In the genomic region with DNA sequence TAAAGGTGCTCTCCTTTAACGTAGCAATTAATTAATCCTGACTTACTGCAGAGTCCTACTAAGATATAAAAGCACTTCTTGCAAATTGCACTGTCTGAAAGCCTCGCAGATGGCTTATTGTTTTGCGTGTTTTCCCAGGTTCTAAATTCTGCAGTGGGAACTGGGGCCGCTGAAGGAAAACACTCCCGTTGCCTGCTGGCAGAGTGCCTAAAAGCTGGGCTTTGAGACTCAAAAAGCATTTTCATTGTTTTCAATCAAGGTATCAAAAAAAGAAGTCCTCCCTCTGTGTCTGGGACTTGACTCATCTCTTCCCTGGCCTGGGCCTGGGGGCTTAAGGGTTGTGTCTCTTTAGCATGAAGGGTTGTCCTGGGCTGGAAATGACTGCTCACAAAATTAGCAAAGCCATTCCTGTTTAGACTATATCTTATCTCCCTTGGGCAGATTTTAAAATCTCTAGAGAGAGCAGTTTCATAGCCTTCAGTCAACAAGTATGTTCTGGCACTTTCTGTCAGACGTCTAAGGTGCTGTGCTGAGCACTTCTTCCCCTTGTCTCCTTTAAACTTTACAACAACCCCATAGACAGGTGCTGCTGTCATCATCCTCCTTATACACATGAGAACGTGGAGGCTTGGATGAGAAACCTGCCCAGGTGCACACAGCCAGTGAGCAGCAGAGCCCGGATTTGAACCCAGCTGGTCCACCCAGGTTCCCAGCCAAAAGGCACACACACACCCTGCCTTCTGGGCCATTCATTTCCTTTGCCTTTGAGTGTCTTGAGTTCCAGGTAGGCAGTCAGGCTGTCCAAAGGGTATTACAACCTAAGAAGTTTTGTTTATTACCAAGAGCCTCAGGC, we compare ENCODE assay signal across 13 cellular contexts. TPM values are rescaled to one million over a fixed set of nuclear protein-coding genes. Genes with fewer than 3 reads are reported as not detected.
DNase-seq lines count a peak whose midpoint lies in the region.
"Had no signal": no experiment of that assay in that cellular context is flagged by ENCODE, and none has a peak within 500 bp of the region (broad histone marks: within the 10 kb centered on the region; RNA-seq: fewer than 3 reads in every experiment).

No MANE protein-coding gene starts in this region.

- H3K4me3 ChIP-seq in muscle layer of colon (ENCODE audit: low read depth in 1 of 2, low read length in 2 of 2) = no peak overlapping the region
- H3K4me3 ChIP-seq: thoracic aorta had no signal

- peaks cover 51% of the 10 kb centered on the region for H3K36me3 Mint-ChIP-seq in activated CD4-positive, alpha-beta T cell treated with anti-CD3 and anti-CD28 coated beads, Interleukin-2, amount 10 ng/mL, durations not matched to agents 24 days and 14 days (ENCODE audit: low read depth)
- H3K36me3 Mint-ChIP-seq in activated naive CD4-positive, alpha-beta T cell treated with anti-CD3 and anti-CD28 coated beads for 36 hours (ENCODE audit: low read depth) = peaks cover 30% of the 10 kb centered on the region

- no peaks in the 10 kb centered on the region for H3K36me3 ChIP-seq in muscle layer of colon (ENCODE audit: insufficient read depth, low read length)
- H3K36me3 ChIP-seq: thoracic aorta had no signal

- H3K9me3 Mint-ChIP-seq in activated CD4-positive, alpha-beta T cell treated with anti-CD3 and anti-CD28 coated beads, Interleukin-2, amount 10 ng/mL, durations not matched to agents 24 days and 14 days = peaks cover 3% of the 10 kb centered on the region
- no peaks in the 10 kb centered on the region for H3K9me3 Mint-ChIP-seq in activated naive CD4-positive, alpha-beta T cell treated with anti-CD3 and anti-CD28 coated beads for 36 hours

- no peak overlapping the region for H3K27ac Mint-ChIP-seq in activated CD4-positive, alpha-beta T cell treated with anti-CD3 and anti-CD28 coated beads, Interleukin-2, amount 10 ng/mL, durations not matched to agents 24 days and 14 days
- H3K27ac Mint-ChIP-seq in activated naive CD4-positive, alpha-beta T cell treated with anti-CD3 and anti-CD28 coated beads for 36 hours = no peak overlapping the region
- H3K27ac Mint-ChIP-seq: T-helper 2 cell treated with Interferon-gamma antibody and Interleukin-4, amounts not matched to agents 5 μg/mL and 100 μg/mL, for 36 hours had no signal

- no peaks in the 10 kb centered on the region for H3K27me3 Mint-ChIP-seq in activated CD4-positive, alpha-beta T cell treated with anti-CD3 and anti-CD28 coated beads, Interleukin-2, amount 10 ng/mL, durations not matched to agents 24 days and 14 days
- H3K27me3 Mint-ChIP-seq in activated naive CD4-positive, alpha-beta T cell treated with anti-CD3 and anti-CD28 coated beads for 36 hours (ENCODE audit: low read depth) = no peaks in the 10 kb centered on the region

- no peaks in the 10 kb centered on the region for H3K27me3 ChIP-seq in muscle layer of colon (ENCODE audit: control insufficient read depth in 1 of 2, insufficient read depth in 2 of 2, low read length in 2 of 2)

- peak overlapping the region; percentile 57 for H3K27ac ChIP-seq in muscle layer of colon (ENCODE audit: low read depth, low read length)
- H3K27ac ChIP-seq: thoracic aorta had no signal

- peaks cover 37% of the 10 kb centered on the region for H3K4me1 ChIP-seq in muscle layer of colon (ENCODE audit: insufficient read depth, low read length)

- no peak overlapping the region for H3K9ac ChIP-seq in muscle layer of colon (ENCODE audit: low read length)

- DNase-seq in COR-L47 (lab: John Stamatoyannopoulos, UW) (peak; percentile 61), NCI-H2107 (lab: John Stamatoyannopoulos, UW) (peak; percentile 55), cerebellum (ENCODE audit: low spot score) (peak; percentile 48), dedifferentiated amniotic fluid mesenchymal stem cell (ENCODE audit: extremely low spot score) (no peak), NCI-H510A (lab: John Stamatoyannopoulos, UW) (no peak)
- no peak for DNase-seq in activated CD4-positive, alpha-beta T cell treated with anti-CD3 and anti-CD28 coated beads, Interleukin-2, amount 10 ng/mL, durations not matched to agents 24 days and 14 days
- no peak for DNase-seq in activated naive CD4-positive, alpha-beta T cell treated with anti-CD3 and anti-CD28 coated beads for 36 hours
- DNase-seq: foreskin fibroblast; stimulated activated CD4-positive, alpha-beta T cell treated with anti-CD3 and anti-CD28 coated beads, Interleukin-4, amount 100 ng/mL, for 1 hour had no signal

- H3K4me1 Mint-ChIP-seq in activated CD4-positive, alpha-beta T cell treated with anti-CD3 and anti-CD28 coated beads, Interleukin-2, amount 10 ng/mL, durations not matched to agents 24 days and 14 days = peaks cover 17% of the 10 kb centered on the region
- H3K4me1 Mint-ChIP-seq in activated naive CD4-positive, alpha-beta T cell treated with anti-CD3 and anti-CD28 coated beads for 36 hours (ENCODE audit: low read depth) = peaks cover 11% of the 10 kb centered on the region

- CTCF ChIA-PET in activated naive CD4-positive, alpha-beta T cell treated with anti-CD3 and anti-CD28 coated beads for 36 hours (lab: Charles Lee) = no interaction called here

- H3K4me3 Mint-ChIP-seq in activated CD4-positive, alpha-beta T cell treated with anti-CD3 and anti-CD28 coated beads, Interleukin-2, amount 10 ng/mL, durations not matched to agents 24 days and 14 days = no peak overlapping the region
- no peak overlapping the region for H3K4me3 Mint-ChIP-seq in activated naive CD4-positive, alpha-beta T cell treated with anti-CD3 and anti-CD28 coated beads for 36 hours
- H3K4me3 Mint-ChIP-seq: CD14-positive monocyte; T-helper 2 cell treated with Interferon-gamma antibody and Interleukin-4, amounts not matched to agents 5 μg/mL and 100 μg/mL, for 36 hours had no signal

- no peaks in the 10 kb centered on the region for H3K9me3 ChIP-seq in muscle layer of colon (ENCODE audit: low read length)
- H3K9me3 ChIP-seq: thoracic aorta had no signal

- intact Hi-C loops in activated CD4-positive, alpha-beta T cell treated with anti-CD3 and anti-CD28 coated beads, Interleukin-2, amount 10 ng/mL, durations not matched to agents 24 days and 14 days (cut with micrococcal nuclease) = no loop called here
- intact Hi-C loops in activated naive CD4-positive, alpha-beta T cell treated with anti-CD3 and anti-CD28 coated beads for 36 hours (cut with micrococcal nuclease) = no loop called here

RNA-seq across cellular contexts. Expression of a gene that starts 31.1 kb away (rescaled TPM):
- total RNA-seq in cerebellum = 6.5 TPM
- 29.6 and 33.5 TPM in 2 replicates for total RNA-seq in activated CD4-positive, alpha-beta T cell treated with anti-CD3 and anti-CD28 coated beads, Interleukin-2, amount 10 ng/mL, durations not matched to agents 24 days and 14 days
- 10 to 100 TPM; 11.4 to 14.1 TPM for total RNA-seq in activated naive CD4-positive, alpha-beta T cell treated with anti-CD3 and anti-CD28 coated beads for 36 hours

Comparison
In these comparisons a context has a peak if more than half of its experiments do, and no peak if none do; other contexts are left out.
1. DNase-seq: peak in COR-L47 (single experiment), NCI-H2107 (single experiment) and cerebellum (single experiment); none in activated CD4-positive, alpha-beta T cell treated with anti-CD3 and anti-CD28 coated beads, Interleukin-2, amount 10 ng/mL, durations not matched to agents 24 days and 14 days (single experiment), dedifferentiated amniotic fluid mesenchymal stem cell (single experiment), activated naive CD4-positive, alpha-beta T cell treated with anti-CD3 and anti-CD28 coated beads for 36 hours (single experiment) and NCI-H510A (single experiment).